In genomic region chr1:107443860-107444259, GRCh38 we compare ENCODE assay signal across 30 cellular contexts.
"Had no signal": no experiment of that assay in that cellular context is flagged by ENCODE, and none has a peak within 500 bp of the region (broad histone marks: within the 10 kb centered on the region; RNA-seq: fewer than 3 reads in every experiment).

No MANE protein-coding gene starts in this region.

- H3K4me1 ChIP-seq: left lung, lower lobe of right lung, neural progenitor cell, prostate gland, suprapubic skin, tibial artery, upper lobe of right lung had no signal

- H2AFZ ChIP-seq: neural progenitor cell had no signal

- H3K4me3 ChIP-seq: left lung, lower lobe of right lung, neural progenitor cell, ovary, prostate gland, skin epidermis, suprapubic skin, thoracic aorta, tibial artery, upper lobe of right lung had no signal

- H3K4me2 ChIP-seq: neural progenitor cell had no signal

- H3K27me3 Mint-ChIP-seq: naive B cell; stimulated activated naive CD8-positive, alpha-beta T cell treated with anti-CD3 and anti-CD28 coated beads, Interleukin-15, Interleukin-2, amounts not matched to agents 100 ng/mL and 50 ng/mL, for 24 hours had no signal

- ATAC-seq: left colon, left lung, lower lobe of right lung, natural killer cell, right cardiac atrium, sciatic nerve, upper lobe of right lung had no signal

- H3K27me3 ChIP-seq: left lung, neural progenitor cell, neutrophil, ovary, suprapubic skin, tibial artery, upper lobe of right lung had no signal

- DNase-seq: hippocampal formation; kidney; left colon; left lung; lower lobe of right lung; mammary epithelial cell; naive B cell; natural killer cell; nephron progenitor cell; occipital lobe; ovary; posterior cingulate gyrus; retina; right cardiac atrium; stimulated activated CD4-positive, alpha-beta T cell treated with anti-CD3 and anti-CD28 coated beads, Interleukin-12 subunit alpha, Interleukin-12 subunit beta, amount 100 ng/mL, for 4 hours; stimulated activated CD4-positive, alpha-beta T cell treated with anti-CD3 and anti-CD28 coated beads, Interleukin-15, amount 100 ng/mL, for 24 hours; stimulated activated CD4-positive, alpha-beta T cell treated with anti-CD3 and anti-CD28 coated beads, Interleukin-2, amount 100 ng/mL, for 24 hours; stimulated activated CD4-positive, alpha-beta T cell treated with anti-CD3 and anti-CD28 coated beads, Interleukin-4, amount 100 ng/mL, for 1 hour; stimulated activated naive CD4-positive, alpha-beta T cell; tibial artery; upper lobe of right lung had no signal

- H3K36me3 ChIP-seq: left lung, lower lobe of right lung, neural progenitor cell, neutrophil, ovary, prostate gland, suprapubic skin, thoracic aorta, tibial artery, upper lobe of right lung had no signal

- H3K36me3 Mint-ChIP-seq: mesothelial cell of epicardium, naive B cell, natural killer cell, neural progenitor cell had no signal

- H3K27ac Mint-ChIP-seq: mesothelial cell of epicardium; natural killer cell; nephron progenitor cell; neural progenitor cell; stimulated activated naive CD8-positive, alpha-beta T cell treated with anti-CD3 and anti-CD28 coated beads, Interleukin-15, Interleukin-2, amounts not matched to agents 100 ng/mL and 50 ng/mL, for 24 hours had no signal

- H3K27ac ChIP-seq: left lung, lower lobe of right lung, neural progenitor cell, neutrophil, ovary, prostate gland, skin epidermis, suprapubic skin, thoracic aorta, tibial artery, upper lobe of right lung had no signal

- H3K4me3 Mint-ChIP-seq: mesothelial cell of epicardium; naive B cell; natural killer cell; nephron progenitor cell; neural progenitor cell; stimulated activated naive CD8-positive, alpha-beta T cell treated with anti-CD3 and anti-CD28 coated beads, Interleukin-15, Interleukin-2, amounts not matched to agents 100 ng/mL and 50 ng/mL, for 24 hours had no signal

- H3K9ac ChIP-seq: neural progenitor cell had no signal

- H3K9me3 ChIP-seq: left lung, lower lobe of right lung, neutrophil, ovary, prostate gland, suprapubic skin, thoracic aorta, tibial artery, upper lobe of right lung had no signal

- H3K9me3 Mint-ChIP-seq: mesothelial cell of epicardium; natural killer cell; nephron progenitor cell; neural progenitor cell; stimulated activated naive CD8-positive, alpha-beta T cell treated with anti-CD3 and anti-CD28 coated beads, Interleukin-15, Interleukin-2, amounts not matched to agents 100 ng/mL and 50 ng/mL, for 24 hours had no signal

- H3K4me1 Mint-ChIP-seq: natural killer cell had no signal
